Comparison of ENCODE assay signal across 24 cellular contexts in the genomic region with DNA sequence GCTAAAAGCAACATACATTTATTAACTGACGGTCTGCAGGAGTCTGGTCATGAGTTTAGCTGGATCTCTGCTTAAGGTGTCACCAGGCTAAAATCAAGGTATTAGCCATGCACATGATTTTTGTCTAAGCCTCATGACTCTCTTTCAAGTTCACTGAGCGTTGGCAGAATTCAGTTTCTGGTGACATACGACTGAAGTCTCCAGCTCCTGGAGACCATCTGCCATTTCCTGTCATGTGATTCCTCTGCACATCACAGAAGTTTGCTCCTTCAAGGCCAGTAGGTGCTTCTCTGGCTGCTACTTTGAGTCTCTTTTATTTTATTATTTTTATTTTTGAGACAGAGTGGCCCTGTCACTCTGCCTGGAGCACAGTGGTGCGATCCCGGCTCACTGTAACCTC.
A peak's percentile ranks its signal among the peaks of the same experiment; 100 is the strongest.
DNase-seq lines count a peak whose midpoint lies in the region; ATAC-seq and TF ChIP-seq lines count a peak whose summit lies in the region.
"Had no signal": no experiment of that assay in that cellular context is flagged by ENCODE, and none has a peak within 500 bp of the region (broad histone marks: within the 10 kb centered on the region; RNA-seq: fewer than 3 reads in every experiment).

No MANE protein-coding gene starts in this region.

- H4K20me1 ChIP-seq in Loucy (ENCODE audit: insufficient read depth, low read length, poor library complexity, severe bottlenecking) (no peaks in the 10 kb centered on the region), OCI-LY3 (ENCODE audit: insufficient read depth, low read length) (no peaks in the 10 kb centered on the region)

- H3K9me3 ChIP-seq in Loucy (ENCODE audit: insufficient read depth, low read depth, low read length) (no peaks in the 10 kb centered on the region), OCI-LY3 (ENCODE audit: insufficient read depth, low read length) (no peaks in the 10 kb centered on the region)

- H3K4me2 ChIP-seq in Loucy (ENCODE audit: low read depth, low read length, poor library complexity, severe bottlenecking) (peak overlapping the region; percentile 57), OCI-LY3 (ENCODE audit: low read length) (no peak overlapping the region)
- H3K4me2 ChIP-seq: KMS-11 had no signal

- no peak overlapping the region for H3K4me3 ChIP-seq in Loucy (ENCODE audit: low read length, poor library complexity, severe bottlenecking)
- no peak overlapping the region for H3K4me3 ChIP-seq in OCI-LY3 (ENCODE audit: low read length)

- peak overlapping the region; percentile 60; the same call in 1 of the 2 replicates for H2AFZ ChIP-seq in Loucy (ENCODE audit: low read length)
- H2AFZ ChIP-seq in OCI-LY3 (ENCODE audit: low read depth, low read length): no peak overlapping the region

- H3K36me3 ChIP-seq in Loucy (ENCODE audit: insufficient read depth, low read length) (no peaks in the 10 kb centered on the region), OCI-LY3 (replicated peaks; ENCODE audit: low read depth, low read length) (no peaks in the 10 kb centered on the region)

- no peaks in the 10 kb centered on the region for H3K79me2 ChIP-seq in Loucy (ENCODE audit: insufficient read depth, low read length)
- no peaks in the 10 kb centered on the region for H3K79me2 ChIP-seq in OCI-LY3 (ENCODE audit: low read length)

- TF ChIP-seq CTCF in Loucy (conservative IDR thresholded peaks at IDR 0.05; ENCODE audit: low read length) (no peak), OCI-LY3 (IDR thresholded peaks at IDR 0.05; ENCODE audit: low read depth, low read length) (no peak)

- 0 out of 2 replicates have a peak overlapping the region, but pooled peaks have one; percentile 2 for H3K27ac ChIP-seq in OCI-LY3 (ENCODE audit: low read length)
- peak overlapping the region; percentile 78 for H3K27ac ChIP-seq in substantia nigra (ENCODE audit: low read depth, low read length, poor library complexity, severe bottlenecking)
- H3K27ac ChIP-seq: 22Rv1, C4-2B, KMS-11 had no signal

- H3K27me3 ChIP-seq in Loucy (ENCODE audit: insufficient read depth, low read length, poor library complexity, severe bottlenecking) (no peaks in the 10 kb centered on the region), OCI-LY3 (ENCODE audit: low read depth, low read length) (no peaks in the 10 kb centered on the region)

- no peak for ATAC-seq in SK-N-SH treated with all-trans-retinoic acid at 6 μM for 48 hours
- no peak for ATAC-seq in GM21529 (IDR thresholded peaks at IDR 0.05; ENCODE audit: unreplicated experiment)
- no peak for ATAC-seq in GM21381 (IDR thresholded peaks at IDR 0.05; ENCODE audit: unreplicated experiment)
- ATAC-seq: Panc1, T-cell had no signal

- H3F3A ChIP-seq in Loucy (ENCODE audit: low read depth): no peaks in the 10 kb centered on the region

- H3K9ac ChIP-seq in Loucy (ENCODE audit: low read depth, low read length, poor library complexity, severe bottlenecking) (no peak overlapping the region), OCI-LY3 (ENCODE audit: low read length) (no peak overlapping the region)
- H3K9ac ChIP-seq: KMS-11 had no signal

- H3K4me1 ChIP-seq in Loucy (ENCODE audit: insufficient read depth, low read length, poor library complexity, severe bottlenecking): peaks cover 23% of the 10 kb centered on the region
- no peaks in the 10 kb centered on the region; the same call in 1 of the 2 replicates for H3K4me1 ChIP-seq in OCI-LY3 (ENCODE audit: low read length)

- DNase-seq in DMS 273 (lab: John Stamatoyannopoulos, UW; ENCODE audit: unreplicated experiment) (peak; percentile 52), DMS 273 treated with DMSO at 0.1 percent for 48 hours (lab: John Stamatoyannopoulos, UW) (no peak), substantia nigra (lab: John Stamatoyannopoulos, UW) (no peak)
- DNase-seq: ACHN; CD8-positive, alpha-beta memory T cell; DMS79 treated with DMSO at 0.1 percent for 48 hours; GOT3; HCEC 1CT; NCI-H1048; NCI-H1417 treated with DMSO at 0.1 percent for 48 hours; NCI-H187; NCI-H2107; NCI-H2227 treated with DMSO at 0.1 percent for 48 hours; NCI-H510A; T-cell had no signal

- no peaks in the 10 kb centered on the region for H3K9me2 ChIP-seq in Loucy (replicated peaks; ENCODE audit: low read depth, low read length)

TF ChIP-seq in SK-N-SH treated with all-trans-retinoic acid at 6 μM for 48 hours, 23 proteins besides CTCF, POLR2A, EP300 and RAD21:
- TF ChIP-seq, protein P1, sequence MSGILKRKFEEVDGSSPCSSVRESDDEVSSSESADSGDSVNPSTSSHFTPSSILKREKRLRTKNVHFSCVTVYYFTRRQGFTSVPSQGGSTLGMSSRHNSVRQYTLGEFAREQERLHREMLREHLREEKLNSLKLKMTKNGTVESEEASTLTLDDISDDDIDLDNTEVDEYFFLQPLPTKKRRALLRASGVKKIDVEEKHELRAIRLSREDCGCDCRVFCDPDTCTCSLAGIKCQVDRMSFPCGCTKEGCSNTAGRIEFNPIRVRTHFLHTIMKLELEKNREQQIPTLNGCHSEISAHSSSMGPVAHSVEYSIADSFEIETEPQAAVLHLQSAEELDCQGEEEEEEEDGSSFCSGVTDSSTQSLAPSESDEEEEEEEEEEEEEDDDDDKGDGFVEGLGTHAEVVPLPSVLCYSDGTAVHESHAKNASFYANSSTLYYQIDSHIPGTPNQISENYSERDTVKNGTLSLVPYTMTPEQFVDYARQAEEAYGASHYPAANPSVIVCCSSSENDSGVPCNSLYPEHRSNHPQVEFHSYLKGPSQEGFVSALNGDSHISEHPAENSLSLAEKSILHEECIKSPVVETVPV (CRISPR knock-in tag; IDR thresholded peaks at IDR 0.05): no peak
- TF ChIP-seq ARNTL (CRISPR knock-in tag; IDR thresholded peaks at IDR 0.05; ENCODE audit: borderline replicate concordance, low read depth) (no peak), TCF4 (CRISPR knock-in tag; IDR thresholded peaks at IDR 0.05; ENCODE audit: borderline replicate concordance) (no peak), ESRRG (CRISPR knock-in tag; IDR thresholded peaks at IDR 0.05) (no peak), SNAI2 (CRISPR knock-in tag; IDR thresholded peaks at IDR 0.05) (no peak), OSR1 (CRISPR knock-in tag; IDR thresholded peaks at IDR 0.05) (no peak), ZNF8 (CRISPR knock-in tag; IDR thresholded peaks at IDR 0.05) (no peak), ZNF565 (CRISPR knock-in tag; conservative IDR thresholded peaks at IDR 0.05; ENCODE audit: low read depth) (no peak), TOX (CRISPR knock-in tag; IDR thresholded peaks at IDR 0.05; ENCODE audit: borderline replicate concordance) (no peak)
- TF ChIP-seq, protein P2, sequence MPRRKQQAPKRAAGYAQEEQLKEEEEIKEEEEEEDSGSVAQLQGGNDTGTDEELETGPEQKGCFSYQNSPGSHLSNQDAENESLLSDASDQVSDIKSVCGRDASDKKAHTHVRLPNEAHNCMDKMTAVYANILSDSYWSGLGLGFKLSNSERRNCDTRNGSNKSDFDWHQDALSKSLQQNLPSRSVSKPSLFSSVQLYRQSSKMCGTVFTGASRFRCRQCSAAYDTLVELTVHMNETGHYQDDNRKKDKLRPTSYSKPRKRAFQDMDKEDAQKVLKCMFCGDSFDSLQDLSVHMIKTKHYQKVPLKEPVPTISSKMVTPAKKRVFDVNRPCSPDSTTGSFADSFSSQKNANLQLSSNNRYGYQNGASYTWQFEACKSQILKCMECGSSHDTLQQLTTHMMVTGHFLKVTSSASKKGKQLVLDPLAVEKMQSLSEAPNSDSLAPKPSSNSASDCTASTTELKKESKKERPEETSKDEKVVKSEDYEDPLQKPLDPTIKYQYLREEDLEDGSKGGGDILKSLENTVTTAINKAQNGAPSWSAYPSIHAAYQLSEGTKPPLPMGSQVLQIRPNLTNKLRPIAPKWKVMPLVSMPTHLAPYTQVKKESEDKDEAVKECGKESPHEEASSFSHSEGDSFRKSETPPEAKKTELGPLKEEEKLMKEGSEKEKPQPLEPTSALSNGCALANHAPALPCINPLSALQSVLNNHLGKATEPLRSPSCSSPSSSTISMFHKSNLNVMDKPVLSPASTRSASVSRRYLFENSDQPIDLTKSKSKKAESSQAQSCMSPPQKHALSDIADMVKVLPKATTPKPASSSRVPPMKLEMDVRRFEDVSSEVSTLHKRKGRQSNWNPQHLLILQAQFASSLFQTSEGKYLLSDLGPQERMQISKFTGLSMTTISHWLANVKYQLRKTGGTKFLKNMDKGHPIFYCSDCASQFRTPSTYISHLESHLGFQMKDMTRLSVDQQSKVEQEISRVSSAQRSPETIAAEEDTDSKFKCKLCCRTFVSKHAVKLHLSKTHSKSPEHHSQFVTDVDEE (CRISPR knock-in tag; IDR thresholded peaks at IDR 0.05): no peak
TF ChIP-seq in SK-N-SH treated with all-trans-retinoic acid at 6 μM for 48 hours: peak in this region for 0.
